Comparison of ENCODE assay signal across 18 cellular contexts in the genomic region with DNA sequence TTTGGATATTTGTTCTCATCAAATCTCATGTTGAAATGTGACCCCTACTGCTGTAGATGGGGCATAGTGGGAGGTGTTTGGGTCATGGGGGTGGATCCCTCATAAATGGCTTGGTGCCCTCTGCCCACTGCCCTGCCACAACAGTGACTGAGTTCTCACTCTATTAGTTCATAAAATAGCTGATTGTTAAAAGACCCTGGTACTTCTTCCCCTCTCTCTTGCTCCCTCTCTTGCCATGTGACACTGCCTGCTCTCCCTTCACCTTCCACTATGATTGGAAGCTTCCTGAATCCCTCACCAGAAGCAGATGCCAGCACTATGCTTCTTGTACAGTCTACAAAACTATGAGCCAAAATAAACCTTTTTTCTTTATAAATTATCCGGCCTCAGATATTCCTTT.
DNase-seq lines count a peak whose midpoint lies in the region; ATAC-seq and TF ChIP-seq lines count a peak whose summit lies in the region.
"Had no signal": no experiment of that assay in that cellular context is flagged by ENCODE, and none has a peak within 500 bp of the region (broad histone marks: within the 10 kb centered on the region; RNA-seq: fewer than 3 reads in every experiment).

No MANE protein-coding gene starts in this region.

- no peaks in the 10 kb centered on the region for H3K27me3 ChIP-seq in left ventricle myocardium inferior (ENCODE audit: low read depth)
- no peaks in the 10 kb centered on the region for H3K27me3 ChIP-seq in Caco-2 (replicated peaks; ENCODE audit: control insufficient read depth, insufficient read depth, low read length)

- POLR2A ChIA-PET in Caco-2 (lab: Charles Lee): no interaction called here

- H3K4me1 ChIP-seq in left ventricle myocardium inferior (peaks cover 93% of the 10 kb centered on the region), Caco-2 (peaks cover 13% of the 10 kb centered on the region)

- H3K4me1 Mint-ChIP-seq in Caco-2 (ENCODE audit: low read depth, unreplicated experiment): peaks cover 13% of the 10 kb centered on the region
- peaks cover 54% of the 10 kb centered on the region for H3K4me1 Mint-ChIP-seq in activated naive CD8-positive, alpha-beta T cell treated with anti-CD3 and anti-CD28 coated beads, Interleukin-2, amount 50 U/mL, for 24 hours
- peaks cover 24% of the 10 kb centered on the region for H3K4me1 Mint-ChIP-seq in stimulated activated memory B cell treated with anti-CD40 and anti-IgM and Interleukin-4, amounts not matched to agents 10 μg/mL and 1 μg/mL and 100 μg/mL, for 72 hours

- TF ChIP-seq CTCF in left ventricle myocardium inferior (IDR thresholded peaks at IDR 0.05; ENCODE audit: borderline replicate concordance) (no peak), Caco-2 (IDR thresholded peaks at IDR 0.05; ENCODE audit: insufficient read depth in 1 of 2, low read depth in 1 of 2, low read length in 1 of 2, severe bottlenecking in 1 of 2, unreplicated experiment in 1 of 2) (no peak)

- no peaks in the 10 kb centered on the region for H3K36me3 Mint-ChIP-seq in Caco-2 (ENCODE audit: insufficient read depth, unreplicated experiment)
- H3K36me3 Mint-ChIP-seq in activated naive CD8-positive, alpha-beta T cell treated with anti-CD3 and anti-CD28 coated beads, Interleukin-2, amount 50 U/mL, for 24 hours (ENCODE audit: low read depth): peaks cover 35% of the 10 kb centered on the region
- peaks cover 20% of the 10 kb centered on the region for H3K36me3 Mint-ChIP-seq in stimulated activated memory B cell treated with anti-CD40 and anti-IgM and Interleukin-4, amounts not matched to agents 10 μg/mL and 1 μg/mL and 100 μg/mL, for 72 hours

- H3K4me3 ChIP-seq in left ventricle myocardium inferior (no peak overlapping the region), Caco-2 (ENCODE audit: low read depth, low read length) (no peak overlapping the region)
- H3K4me3 ChIP-seq: PC-9 had no signal

- CTCF ChIA-PET in Caco-2 (lab: Charles Lee): no interaction called here

- H3K36me3 ChIP-seq in left ventricle myocardium inferior: no peaks in the 10 kb centered on the region
- no peaks in the 10 kb centered on the region for H3K36me3 ChIP-seq in Caco-2 (ENCODE audit: control insufficient read depth, insufficient read depth, low read length)

- no peaks in the 10 kb centered on the region for H3K9me3 ChIP-seq in left ventricle myocardium inferior (replicated peaks)
- H3K9me3 ChIP-seq in Caco-2: no peaks in the 10 kb centered on the region

- H3K9me3 Mint-ChIP-seq in Caco-2 (ENCODE audit: unreplicated experiment): no peaks in the 10 kb centered on the region
- H3K9me3 Mint-ChIP-seq in activated naive CD8-positive, alpha-beta T cell treated with anti-CD3 and anti-CD28 coated beads, Interleukin-2, amount 50 U/mL, for 24 hours: no peaks in the 10 kb centered on the region
- H3K9me3 Mint-ChIP-seq in stimulated activated memory B cell treated with anti-CD40 and anti-IgM and Interleukin-4, amounts not matched to agents 10 μg/mL and 1 μg/mL and 100 μg/mL, for 72 hours: no peaks in the 10 kb centered on the region
- H3K9me3 Mint-ChIP-seq: CD4-positive, alpha-beta memory T cell had no signal

- no peak overlapping the region for H3K4me3 Mint-ChIP-seq in Caco-2 (ENCODE audit: unreplicated experiment)
- H3K4me3 Mint-ChIP-seq in activated naive CD8-positive, alpha-beta T cell treated with anti-CD3 and anti-CD28 coated beads, Interleukin-2, amount 50 U/mL, for 24 hours: no peak overlapping the region
- H3K4me3 Mint-ChIP-seq in stimulated activated memory B cell treated with anti-CD40 and anti-IgM and Interleukin-4, amounts not matched to agents 10 μg/mL and 1 μg/mL and 100 μg/mL, for 72 hours: no peak overlapping the region

- no peaks in the 10 kb centered on the region for H3K27me3 Mint-ChIP-seq in Caco-2 (ENCODE audit: insufficient read depth, unreplicated experiment)
- H3K27me3 Mint-ChIP-seq in activated naive CD8-positive, alpha-beta T cell treated with anti-CD3 and anti-CD28 coated beads, Interleukin-2, amount 50 U/mL, for 24 hours: no peaks in the 10 kb centered on the region
- no peaks in the 10 kb centered on the region for H3K27me3 Mint-ChIP-seq in stimulated activated memory B cell treated with anti-CD40 and anti-IgM and Interleukin-4, amounts not matched to agents 10 μg/mL and 1 μg/mL and 100 μg/mL, for 72 hours
- H3K27me3 Mint-ChIP-seq: CD4-positive, alpha-beta memory T cell had no signal

- DNase-seq in left ventricle myocardium inferior (no peak), left cardiac atrium (no peak), Caco-2 (no peak), NCI-H2081 treated with DMSO at 0.1 percent for 48 hours (lab: John Stamatoyannopoulos, UW) (no peak), H4 (ENCODE audit: low spot score) (no peak)
- no peak for DNase-seq in activated naive CD8-positive, alpha-beta T cell treated with anti-CD3 and anti-CD28 coated beads, Interleukin-2, amount 50 U/mL, for 24 hours
- DNase-seq: CD4-positive, alpha-beta memory T cell; DMS79; GOT3; NCI-H1048; NCI-H1436 treated with DMSO at 0.1 percent for 48 hours; NCI-H2081; NCI-H510A treated with DMSO at 0.1 percent for 48 hours; NCI-H82; PC-9 had no signal

- peak overlapping the region; percentile 67 for H3K27ac Mint-ChIP-seq in Caco-2 (ENCODE audit: unreplicated experiment)
- H3K27ac Mint-ChIP-seq in activated naive CD8-positive, alpha-beta T cell treated with anti-CD3 and anti-CD28 coated beads, Interleukin-2, amount 50 U/mL, for 24 hours: peak overlapping the region; percentile 46
- peak overlapping the region; percentile 1 for H3K27ac Mint-ChIP-seq in stimulated activated memory B cell treated with anti-CD40 and anti-IgM and Interleukin-4, amounts not matched to agents 10 μg/mL and 1 μg/mL and 100 μg/mL, for 72 hours

- peak overlapping the region; percentile 54 for H3K27ac ChIP-seq in left ventricle myocardium inferior (replicated peaks)
- H3K27ac ChIP-seq: KMS-11, PC-9 had no signal

- intact Hi-C loops in left ventricle myocardium inferior (cut with micrococcal nuclease): no loop called here
- intact Hi-C loops in left cardiac atrium (cut with DNase I): no loop called here
- intact Hi-C loops in Caco-2 (cut with micrococcal nuclease; ENCODE audit: unreplicated experiment): no loop called here

- no TSS peak for BruUV-seq in Caco-2 (replicated peaks; lab: Mats Ljungman, UMichigan)

- ATAC-seq in left cardiac atrium: no peak
- no peak for ATAC-seq in activated naive CD8-positive, alpha-beta T cell treated with anti-CD3 and anti-CD28 coated beads, Interleukin-2, amount 50 U/mL, for 24 hours
- no peak for ATAC-seq in stimulated activated memory B cell treated with anti-CD40 and anti-IgM and Interleukin-4, amounts not matched to agents 10 μg/mL and 1 μg/mL and 100 μg/mL, for 72 hours
- ATAC-seq: HepG2 had no signal

Comparison
In these comparisons a context has a peak if more than half of its experiments do, and no peak if none do; other contexts are left out.
1. H3K27ac Mint-ChIP-seq: peak in every context shown above with its lines; median percentile 67 in Caco-2; 46 in activated naive CD8-positive, alpha-beta T cell treated with anti-CD3 and anti-CD28 coated beads, Interleukin-2, amount 50 U/mL, for 24 hours; 1 in stimulated activated memory B cell treated with anti-CD40 and anti-IgM and Interleukin-4, amounts not matched to agents 10 μg/mL and 1 μg/mL and 100 μg/mL, for 72 hours.